Comparison of ENCODE assay signal across 6 cellular contexts in the genomic region with DNA sequence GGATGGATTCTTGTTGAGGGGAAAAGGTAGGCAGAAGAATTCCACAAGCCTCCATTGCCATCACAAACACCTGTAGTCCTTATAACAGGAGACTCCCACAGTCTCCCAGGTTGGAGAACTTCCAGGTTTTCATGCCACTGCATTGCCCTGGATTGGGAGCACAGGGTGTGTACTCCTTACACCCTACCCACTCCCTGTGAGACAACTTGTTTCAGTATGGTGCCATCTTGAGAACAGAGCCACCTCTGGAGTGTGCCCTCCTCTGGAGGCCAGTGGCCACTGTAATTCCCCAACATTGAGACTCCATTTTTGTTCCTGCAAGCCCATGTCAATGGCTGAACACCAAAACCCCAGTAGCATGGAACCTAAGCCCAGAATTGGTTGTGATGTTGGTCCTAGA.
"Had no signal": no experiment of that assay in that cellular context is flagged by ENCODE, and none has a peak within 500 bp of the region (broad histone marks: within the 10 kb centered on the region; RNA-seq: fewer than 3 reads in every experiment).

No MANE protein-coding gene starts in this region.

- H2AFZ ChIP-seq: GM23338 had no signal

- FAIRE-seq: HTR-8/SVneo, K562 had no signal

- H3K4me3 ChIP-seq: GM23338, K562 had no signal

- H3K4me2 ChIP-seq: GM23338 had no signal

- DNase-seq: H7, HCEC 1CT, IMR-90 had no signal
